Comparison of ENCODE assay signal across 2 cellular contexts in genomic region chr3:175358935-175359334, GRCh38.
TF ChIP-seq lines count a peak whose summit lies in the region.

No MANE protein-coding gene starts in this region.

TF ChIP-seq in HepG2, 621 proteins besides CTCF, POLR2A, EP300 and RAD21:
- no peak for TF ChIP-seq ZNF512B (CRISPR knock-in tag; IDR thresholded peaks at IDR 0.05; ENCODE audit: borderline replicate concordance)
- TF ChIP-seq GATAD2A (CRISPR knock-in tag; IDR thresholded peaks at IDR 0.05) = no peak
- no peak for TF ChIP-seq SP5 (CRISPR knock-in tag; IDR thresholded peaks at IDR 0.05; ENCODE audit: borderline replicate concordance, low read depth)
- no peak for TF ChIP-seq ZNF512 (CRISPR knock-in tag; IDR thresholded peaks at IDR 0.05)
- peak; percentile 61 for TF ChIP-seq CEBPB (IDR thresholded peaks at IDR 0.05; ENCODE audit: borderline replicate concordance, low read depth, low read length)
- TF ChIP-seq XBP1 (CRISPR knock-in tag; IDR thresholded peaks at IDR 0.05) = no peak

TF ChIP-seq in Ishikawa, 13 proteins besides CTCF, POLR2A, EP300 and RAD21 (continued from another document):
- TF ChIP-seq FOXM1 (IDR thresholded peaks at IDR 0.05; ENCODE audit: borderline replicate concordance, low read depth) (no peak), CEBPB (IDR thresholded peaks at IDR 0.05) (peak; percentile 60), TEAD4 (IDR thresholded peaks at IDR 0.05) (no peak), TCF12 (IDR thresholded peaks at IDR 0.05; ENCODE audit: low read depth) (no peak)
TF ChIP-seq in Ishikawa: peak in this region for 1.
